ENCODE assay signal across 1 cellular context in genomic region chr19:43798546-43799409, GRCh38.
TF ChIP-seq lines count a peak whose summit lies in the region.

No MANE protein-coding gene starts in this region.

TF ChIP-seq in endothelial cell of umbilical vein, 7 proteins besides CTCF, POLR2A, EP300 and RAD21:
- TF ChIP-seq MYC (IDR thresholded peaks at IDR 0.05; ENCODE audit: low read depth, low read length) (no peak), FOS (IDR thresholded peaks at IDR 0.05; ENCODE audit: borderline replicate concordance, insufficient read depth, low read length) (no peak), POLR2AphosphoS5 (IDR thresholded peaks at IDR 0.05; ENCODE audit: insufficient read depth, low read depth, low read length) (no peak), GATA2 (IDR thresholded peaks at IDR 0.05; ENCODE audit: insufficient read depth, insufficient read length, low read depth, low read length) (no peak), EZH2 (IDR thresholded peaks at IDR 0.05; ENCODE audit: borderline replicate concordance, low read depth, low read length, severe bottlenecking) (no peak), MAX (IDR thresholded peaks at IDR 0.05; ENCODE audit: insufficient read depth, insufficient read length) (no peak), JUN (IDR thresholded peaks at IDR 0.05; ENCODE audit: borderline replicate concordance, insufficient read depth, insufficient read length, low read depth) (no peak)
